Comparison of ENCODE assay signal across 8 cellular contexts in the genomic region with DNA sequence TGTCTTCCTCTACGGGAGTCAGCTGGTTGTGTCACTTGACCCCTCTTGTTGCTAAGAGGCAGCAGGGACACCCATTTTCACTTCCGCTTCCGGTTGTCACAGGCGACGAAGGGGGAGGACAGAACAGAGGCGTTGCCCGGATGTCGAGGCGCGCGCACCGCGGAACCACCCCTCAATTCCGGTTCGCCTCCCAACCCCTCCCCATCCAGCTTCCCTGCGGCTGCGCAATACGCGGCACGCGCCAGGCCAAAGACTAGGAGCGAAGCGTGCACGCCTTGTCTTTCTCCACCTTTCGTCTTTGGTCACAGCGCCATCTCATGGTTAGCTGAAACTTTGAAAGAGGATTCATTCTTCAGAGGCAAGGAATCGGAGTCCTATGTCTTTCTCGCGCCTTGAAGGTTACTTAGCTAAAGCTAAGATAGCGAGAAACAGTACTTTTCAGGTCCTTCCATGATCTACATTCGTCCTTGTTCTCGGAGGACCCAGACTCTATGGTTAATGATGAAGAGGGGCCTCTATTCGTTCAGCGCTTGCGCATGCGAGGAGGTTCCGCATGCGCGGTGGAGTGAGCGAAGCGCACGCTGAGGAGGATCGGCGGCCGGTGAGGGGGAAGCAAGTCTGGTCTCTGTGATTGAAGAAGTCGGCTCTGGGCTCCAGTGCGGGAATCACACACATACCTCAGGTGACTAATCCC. TPM values are rescaled to one million over a fixed set of nuclear protein-coding genes. Genes with fewer than 3 reads are reported as not detected.
A peak's percentile ranks its signal among the peaks of the same experiment; 100 is the strongest.
DNase-seq lines count a peak whose midpoint lies in the region; ATAC-seq lines count a peak whose summit lies in the region.

A gene (minus strand): TSS at position 30 of the 694 bp plus-strand sequence. CDS start 106 bp downstream, outside the sequence.
A gene (plus strand): TSS at position 554 of the 694 bp plus-strand sequence. CDS start 4,440 bp downstream, outside the sequence.

- ATAC-seq in GM19324 (IDR thresholded peaks at IDR 0.05; ENCODE audit: low FRiP score, unreplicated experiment) (peak; percentile 94), HG03520 (IDR thresholded peaks at IDR 0.05; ENCODE audit: unreplicated experiment) (peak; percentile 89), left lobe of liver (peak; percentile 92)

- DNase-seq in C1 segment of cervical spinal cord (lab: John Stamatoyannopoulos, UW), result peak; percentile 84 to 100 (median 99)
- DNase-seq in NCI-H69 (lab: John Stamatoyannopoulos, UW), result peak; percentile 99
- DNase-seq in activated CD4-positive, alpha-beta T cell treated with anti-CD3 and anti-CD28 coated beads, Interleukin-2, amount 50 U/mL, for 1 hour, result peak; percentile 99
- peak; percentile 100 for DNase-seq in dedifferentiated amniotic fluid mesenchymal stem cell (ENCODE audit: extremely low spot score)
- DNase-seq in left lobe of liver (ENCODE audit: low spot score), result peak; percentile 99
- DNase-seq in stimulated activated CD4-positive, alpha-beta T cell treated with anti-CD3 and anti-CD28 coated beads, Interleukin-2, amount 100 ng/mL, for 48 hours, result peak; percentile 96 to 98

RNA-seq across cellular contexts. Expression of the first gene that starts in this region (rescaled TPM):
- total RNA-seq in left lobe of liver, result 22.3 TPM

RNA-seq across cellular contexts. Expression of the second gene that starts in this region (rescaled TPM):
- total RNA-seq in left lobe of liver, result 35.6 TPM

Comparison
In these comparisons a context has a peak if more than half of its experiments do, and no peak if none do; other contexts are left out.
1. Peak in every context shown above with its lines: DNase-seq and ATAC-seq.